In the genomic region with DNA sequence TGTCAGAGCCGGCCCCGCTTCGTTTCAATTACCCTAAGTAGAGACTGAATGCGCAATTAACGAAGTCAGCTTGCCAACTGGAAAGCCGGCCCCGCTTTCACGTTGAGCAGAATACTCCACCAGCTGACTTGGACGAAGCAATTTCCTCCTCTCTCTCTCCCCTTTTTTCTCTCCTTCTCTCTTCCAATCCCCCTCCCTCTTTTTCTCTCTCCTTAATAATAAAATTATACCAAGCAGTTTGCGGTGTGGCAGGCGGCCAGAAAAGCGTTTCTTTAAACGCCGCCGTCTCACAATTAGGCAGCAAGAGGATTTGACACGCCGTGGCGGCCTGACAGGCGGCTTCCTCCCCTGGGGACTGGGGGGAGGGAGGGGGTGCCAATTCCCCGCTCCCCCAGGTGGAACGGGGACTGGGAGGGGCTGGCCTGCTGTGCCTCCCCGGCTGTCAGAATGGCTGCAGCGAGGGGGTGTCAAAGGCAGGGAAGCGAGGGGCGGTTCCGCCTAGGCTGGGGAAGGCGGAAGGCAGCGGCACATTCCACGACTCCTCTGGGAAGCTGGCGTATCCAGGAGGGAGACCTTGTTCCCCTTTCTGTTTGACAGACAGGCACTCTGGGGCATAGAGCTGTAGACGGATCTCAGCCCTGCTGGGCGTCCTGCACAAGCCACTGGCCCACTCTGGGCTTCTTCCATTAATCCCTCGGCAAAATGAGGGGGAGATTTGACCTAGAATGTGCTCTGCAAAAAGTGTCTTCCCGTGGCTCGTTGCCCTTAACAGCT, we compare ENCODE assay signal across 1 cellular context.
TF ChIP-seq lines count a peak whose summit lies in the region.

No MANE protein-coding gene starts in this region.

TF ChIP-seq in liver, 16 proteins besides CTCF, POLR2A, EP300 and RAD21 (continued from another document):
- no peak for TF ChIP-seq SP1 (IDR thresholded peaks at IDR 0.05)
- TF ChIP-seq HNF4G (IDR thresholded peaks at IDR 0.05) = no peak
- TF ChIP-seq JUND (IDR thresholded peaks at IDR 0.05) = no peak
- TF ChIP-seq FOXA1 (IDR thresholded peaks at IDR 0.05) = no peak
- TF ChIP-seq, protein P1, sequence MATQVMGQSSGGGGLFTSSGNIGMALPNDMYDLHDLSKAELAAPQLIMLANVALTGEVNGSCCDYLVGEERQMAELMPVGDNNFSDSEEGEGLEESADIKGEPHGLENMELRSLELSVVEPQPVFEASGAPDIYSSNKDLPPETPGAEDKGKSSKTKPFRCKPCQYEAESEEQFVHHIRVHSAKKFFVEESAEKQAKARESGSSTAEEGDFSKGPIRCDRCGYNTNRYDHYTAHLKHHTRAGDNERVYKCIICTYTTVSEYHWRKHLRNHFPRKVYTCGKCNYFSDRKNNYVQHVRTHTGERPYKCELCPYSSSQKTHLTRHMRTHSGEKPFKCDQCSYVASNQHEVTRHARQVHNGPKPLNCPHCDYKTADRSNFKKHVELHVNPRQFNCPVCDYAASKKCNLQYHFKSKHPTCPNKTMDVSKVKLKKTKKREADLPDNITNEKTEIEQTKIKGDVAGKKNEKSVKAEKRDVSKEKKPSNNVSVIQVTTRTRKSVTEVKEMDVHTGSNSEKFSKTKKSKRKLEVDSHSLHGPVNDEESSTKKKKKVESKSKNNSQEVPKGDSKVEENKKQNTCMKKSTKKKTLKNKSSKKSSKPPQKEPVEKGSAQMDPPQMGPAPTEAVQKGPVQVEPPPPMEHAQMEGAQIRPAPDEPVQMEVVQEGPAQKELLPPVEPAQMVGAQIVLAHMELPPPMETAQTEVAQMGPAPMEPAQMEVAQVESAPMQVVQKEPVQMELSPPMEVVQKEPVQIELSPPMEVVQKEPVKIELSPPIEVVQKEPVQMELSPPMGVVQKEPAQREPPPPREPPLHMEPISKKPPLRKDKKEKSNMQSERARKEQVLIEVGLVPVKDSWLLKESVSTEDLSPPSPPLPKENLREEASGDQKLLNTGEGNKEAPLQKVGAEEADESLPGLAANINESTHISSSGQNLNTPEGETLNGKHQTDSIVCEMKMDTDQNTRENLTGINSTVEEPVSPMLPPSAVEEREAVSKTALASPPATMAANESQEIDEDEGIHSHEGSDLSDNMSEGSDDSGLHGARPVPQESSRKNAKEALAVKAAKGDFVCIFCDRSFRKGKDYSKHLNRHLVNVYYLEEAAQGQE (IDR thresholded peaks at IDR 0.05) = no peak
- no peak for TF ChIP-seq NR2F2 (IDR thresholded peaks at IDR 0.05)
- no peak for TF ChIP-seq HNF4A (conservative IDR thresholded peaks at IDR 0.05)
